1 cellular context compared by ENCODE assay signal in the genomic region with DNA sequence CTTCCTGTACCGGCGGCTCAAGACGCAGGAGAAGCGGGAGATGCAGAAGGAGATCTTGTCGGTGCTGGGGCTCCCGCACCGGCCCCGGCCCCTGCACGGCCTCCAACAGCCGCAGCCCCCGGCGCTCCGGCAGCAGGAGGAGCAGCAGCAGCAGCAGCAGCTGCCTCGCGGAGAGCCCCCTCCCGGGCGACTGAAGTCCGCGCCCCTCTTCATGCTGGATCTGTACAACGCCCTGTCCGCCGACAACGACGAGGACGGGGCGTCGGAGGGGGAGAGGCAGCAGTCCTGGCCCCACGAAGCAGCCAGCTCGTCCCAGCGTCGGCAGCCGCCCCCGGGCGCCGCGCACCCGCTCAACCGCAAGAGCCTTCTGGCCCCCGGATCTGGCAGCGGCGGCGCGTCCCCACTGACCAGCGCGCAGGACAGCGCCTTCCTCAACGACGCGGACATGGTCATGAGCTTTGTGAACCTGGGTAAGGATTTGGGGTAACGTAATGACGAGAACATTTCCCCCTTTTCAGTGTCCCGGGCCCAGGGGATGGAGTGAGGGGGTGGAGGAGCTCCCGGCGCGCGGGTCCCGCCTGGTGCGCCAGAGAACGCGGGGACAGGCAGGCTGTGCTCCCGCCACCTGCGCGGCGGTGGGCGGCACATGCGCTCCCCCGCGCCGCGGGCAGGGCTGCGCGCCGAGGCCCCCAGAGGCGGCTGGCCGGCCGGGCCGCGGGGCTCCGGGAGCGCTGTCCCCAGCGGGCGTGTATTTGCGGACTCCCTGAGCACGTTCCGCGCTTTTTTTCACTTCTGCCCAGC.
TF ChIP-seq lines count a peak whose summit lies in the region.

No MANE protein-coding gene starts in this region.

TF ChIP-seq in GM23338, 12 proteins besides CTCF, POLR2A, EP300 and RAD21 (continued from another document):
- TF ChIP-seq, protein P1, sequence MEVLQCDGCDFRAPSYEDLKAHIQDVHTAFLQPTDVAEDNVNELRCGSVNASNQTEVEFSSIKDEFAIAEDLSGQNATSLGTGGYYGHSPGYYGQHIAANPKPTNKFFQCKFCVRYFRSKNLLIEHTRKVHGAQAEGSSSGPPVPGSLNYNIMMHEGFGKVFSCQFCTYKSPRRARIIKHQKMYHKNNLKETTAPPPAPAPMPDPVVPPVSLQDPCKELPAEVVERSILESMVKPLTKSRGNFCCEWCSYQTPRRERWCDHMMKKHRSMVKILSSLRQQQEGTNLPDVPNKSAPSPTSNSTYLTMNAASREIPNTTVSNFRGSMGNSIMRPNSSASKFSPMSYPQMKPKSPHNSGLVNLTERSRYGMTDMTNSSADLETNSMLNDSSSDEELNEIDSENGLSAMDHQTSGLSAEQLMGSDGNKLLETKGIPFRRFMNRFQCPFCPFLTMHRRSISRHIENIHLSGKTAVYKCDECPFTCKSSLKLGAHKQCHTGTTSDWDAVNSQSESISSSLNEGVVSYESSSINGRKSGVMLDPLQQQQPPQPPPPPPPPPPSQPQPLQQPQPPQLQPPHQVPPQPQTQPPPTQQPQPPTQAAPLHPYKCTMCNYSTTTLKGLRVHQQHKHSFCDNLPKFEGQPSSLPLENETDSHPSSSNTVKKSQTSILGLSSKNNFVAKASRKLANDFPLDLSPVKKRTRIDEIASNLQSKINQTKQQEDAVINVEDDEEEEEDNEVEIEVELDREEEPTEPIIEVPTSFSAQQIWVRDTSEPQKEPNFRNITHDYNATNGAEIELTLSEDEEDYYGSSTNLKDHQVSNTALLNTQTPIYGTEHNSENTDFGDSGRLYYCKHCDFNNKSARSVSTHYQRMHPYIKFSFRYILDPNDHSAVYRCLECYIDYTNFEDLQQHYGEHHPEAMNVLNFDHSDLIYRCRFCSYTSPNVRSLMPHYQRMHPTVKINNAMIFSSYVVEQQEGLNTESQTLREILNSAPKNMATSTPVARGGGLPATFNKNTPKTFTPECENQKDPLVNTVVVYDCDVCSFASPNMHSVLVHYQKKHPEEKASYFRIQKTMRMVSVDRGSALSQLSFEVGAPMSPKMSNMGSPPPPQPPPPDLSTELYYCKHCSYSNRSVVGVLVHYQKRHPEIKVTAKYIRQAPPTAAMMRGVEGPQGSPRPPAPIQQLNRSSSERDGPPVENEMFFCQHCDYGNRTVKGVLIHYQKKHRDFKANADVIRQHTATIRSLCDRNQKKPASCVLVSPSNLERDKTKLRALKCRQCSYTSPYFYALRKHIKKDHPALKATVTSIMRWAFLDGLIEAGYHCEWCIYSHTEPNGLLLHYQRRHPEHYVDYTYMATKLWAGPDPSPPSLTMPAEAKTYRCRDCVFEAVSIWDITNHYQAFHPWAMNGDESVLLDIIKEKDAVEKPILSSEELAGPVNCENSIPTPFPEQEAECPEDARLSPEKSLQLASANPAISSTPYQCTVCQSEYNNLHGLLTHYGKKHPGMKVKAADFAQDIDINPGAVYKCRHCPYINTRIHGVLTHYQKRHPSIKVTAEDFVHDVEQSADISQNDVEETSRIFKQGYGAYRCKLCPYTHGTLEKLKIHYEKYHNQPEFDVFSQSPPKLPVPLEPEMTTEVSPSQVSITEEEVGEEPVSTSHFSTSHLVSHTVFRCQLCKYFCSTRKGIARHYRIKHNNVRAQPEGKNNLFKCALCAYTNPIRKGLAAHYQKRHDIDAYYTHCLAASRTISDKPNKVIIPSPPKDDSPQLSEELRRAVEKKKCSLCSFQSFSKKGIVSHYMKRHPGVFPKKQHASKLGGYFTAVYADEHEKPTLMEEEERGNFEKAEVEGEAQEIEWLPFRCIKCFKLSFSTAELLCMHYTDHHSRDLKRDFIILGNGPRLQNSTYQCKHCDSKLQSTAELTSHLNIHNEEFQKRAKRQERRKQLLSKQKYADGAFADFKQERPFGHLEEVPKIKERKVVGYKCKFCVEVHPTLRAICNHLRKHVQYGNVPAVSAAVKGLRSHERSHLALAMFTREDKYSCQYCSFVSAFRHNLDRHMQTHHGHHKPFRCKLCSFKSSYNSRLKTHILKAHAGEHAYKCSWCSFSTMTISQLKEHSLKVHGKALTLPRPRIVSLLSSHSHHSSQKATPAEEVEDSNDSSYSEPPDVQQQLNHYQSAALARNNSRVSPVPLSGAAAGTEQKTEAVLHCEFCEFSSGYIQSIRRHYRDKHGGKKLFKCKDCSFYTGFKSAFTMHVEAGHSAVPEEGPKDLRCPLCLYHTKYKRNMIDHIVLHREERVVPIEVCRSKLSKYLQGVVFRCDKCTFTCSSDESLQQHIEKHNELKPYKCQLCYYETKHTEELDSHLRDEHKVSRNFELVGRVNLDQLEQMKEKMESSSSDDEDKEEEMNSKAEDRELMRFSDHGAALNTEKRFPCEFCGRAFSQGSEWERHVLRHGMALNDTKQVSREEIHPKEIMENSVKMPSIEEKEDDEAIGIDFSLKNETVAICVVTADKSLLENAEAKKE (CRISPR knock-in tag; IDR thresholded peaks at IDR 0.05): no peak
- TF ChIP-seq STAT1 (IDR thresholded peaks at IDR 0.05; ENCODE audit: unreplicated experiment) (no peak), ZNF114 (CRISPR knock-in tag; IDR thresholded peaks at IDR 0.05) (no peak), NANOG (IDR thresholded peaks at IDR 0.05; ENCODE audit: borderline replicate concordance) (no peak), JUNB (IDR thresholded peaks at IDR 0.05; ENCODE audit: unreplicated experiment) (no peak), EZH2phosphoT487 (IDR thresholded peaks at IDR 0.05; ENCODE audit: unreplicated experiment) (peak; percentile 77), ZNF331 (CRISPR knock-in tag; IDR thresholded peaks at IDR 0.05; ENCODE audit: low read depth) (no peak), EZH2 (IDR thresholded peaks at IDR 0.05; ENCODE audit: low read depth, unreplicated experiment) (peak; percentile 94)
- TF ChIP-seq, protein P2, sequence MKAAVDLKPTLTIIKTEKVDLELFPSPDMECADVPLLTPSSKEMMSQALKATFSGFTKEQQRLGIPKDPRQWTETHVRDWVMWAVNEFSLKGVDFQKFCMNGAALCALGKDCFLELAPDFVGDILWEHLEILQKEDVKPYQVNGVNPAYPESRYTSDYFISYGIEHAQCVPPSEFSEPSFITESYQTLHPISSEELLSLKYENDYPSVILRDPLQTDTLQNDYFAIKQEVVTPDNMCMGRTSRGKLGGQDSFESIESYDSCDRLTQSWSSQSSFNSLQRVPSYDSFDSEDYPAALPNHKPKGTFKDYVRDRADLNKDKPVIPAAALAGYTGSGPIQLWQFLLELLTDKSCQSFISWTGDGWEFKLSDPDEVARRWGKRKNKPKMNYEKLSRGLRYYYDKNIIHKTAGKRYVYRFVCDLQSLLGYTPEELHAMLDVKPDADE (IDR thresholded peaks at IDR 0.05): no peak
